9 cellular contexts compared by ENCODE assay signal in the genomic region with DNA sequence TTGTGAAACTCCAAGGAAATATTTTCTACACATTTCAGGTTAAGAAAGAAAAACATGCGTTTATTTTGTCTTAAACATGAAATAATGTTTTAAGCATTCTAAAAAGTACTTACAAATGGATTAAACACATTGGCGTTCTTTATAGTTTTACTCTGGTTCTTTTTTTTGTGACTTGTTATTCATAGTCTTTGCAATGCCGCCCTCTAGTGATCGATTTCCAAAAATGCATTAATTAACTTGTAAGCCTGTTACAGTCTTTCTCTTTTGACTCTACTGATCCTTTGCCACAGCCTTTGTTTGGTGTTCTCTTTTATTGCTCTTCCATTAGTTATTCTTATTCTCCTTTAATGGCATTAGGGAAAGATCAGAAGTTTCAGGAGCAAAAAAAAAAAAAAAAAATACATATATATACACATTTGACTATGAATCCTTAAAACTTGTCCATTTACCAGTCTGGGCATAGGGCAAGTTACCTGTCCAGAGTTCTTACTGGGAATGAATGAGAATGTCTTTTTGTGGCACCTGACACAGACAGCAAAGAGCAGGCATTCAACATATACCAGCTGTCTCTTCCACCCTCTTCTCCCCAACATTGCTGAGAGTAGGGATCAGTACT. TPM values are rescaled to one million over a fixed set of nuclear protein-coding genes. Genes with fewer than 3 reads are reported as not detected.
DNase-seq lines count a peak whose midpoint lies in the region; ATAC-seq, FAIRE-seq and TF ChIP-seq lines count a peak whose summit lies in the region.
"Had no signal": no experiment of that assay in that cellular context is flagged by ENCODE, and none has a peak within 500 bp of the region (broad histone marks: within the 10 kb centered on the region; RNA-seq: fewer than 3 reads in every experiment).

No MANE protein-coding gene starts in this region.

- H3K9ac ChIP-seq in SK-N-MC (ENCODE audit: insufficient read length), result peak overlapping the region; percentile 20

- H3K4me3 ChIP-seq in SK-N-MC, result no peak overlapping the region
- H3K4me3 ChIP-seq in psoas muscle, result no peak overlapping the region

- peak; percentile 67 for TF ChIP-seq CTCF in psoas muscle (IDR thresholded peaks at IDR 0.05)

- FAIRE-seq in GM19239 (lab: Jason Lieb, UNC), result peak; percentile 86

- WGBS in psoas muscle, 3 donors, result 2 to 3% (median 2%) methylated on average over 4 of the region's 4 CpGs

- intact Hi-C loops in psoas muscle (cut with DNase I), result loop anchor here (2.0 to 10.0 kb wide), 2 partner anchors 232 to 930 kb away; no protein-coding TSS in a partner anchor

- H3K4me1 ChIP-seq in psoas muscle, result no peaks in the 10 kb centered on the region

- DNase-seq in CMK (ENCODE audit: low read depth) (peak; percentile 46), GM19239 (ENCODE audit: insufficient read length, low spot score) (no peak), NCI-H1417 (lab: John Stamatoyannopoulos, UW) (peak; percentile 44 to 92 (median 53)), SK-N-MC (ENCODE audit: low read depth, low spot score) (peak; percentile 74), fibroblast of the conjunctiva (ENCODE audit: low read depth) (peak; percentile 69), psoas muscle (no peak), ecto neural progenitor cell (ENCODE audit: low spot score) (no peak)

- H3K27me3 ChIP-seq in psoas muscle (ENCODE audit: insufficient read depth in 3 of 3, low read length in 2 of 3), result no peaks in the 10 kb centered on the region

- no peak overlapping the region for H3K27ac ChIP-seq in SK-N-MC
- no peak overlapping the region for H3K27ac ChIP-seq in psoas muscle

- H3K36me3 ChIP-seq in SK-N-MC (ENCODE audit: insufficient read depth, low read length) (no peaks in the 10 kb centered on the region), psoas muscle (ENCODE audit: insufficient read depth in 1 of 2, low read depth in 1 of 2) (no peaks in the 10 kb centered on the region)

- ATAC-seq in psoas muscle, result peak in 2 of 4 donors; percentile 44 to 84
- ATAC-seq in HG03571 (IDR thresholded peaks at IDR 0.05; ENCODE audit: unreplicated experiment), result no peak
- ATAC-seq: naive thymus-derived CD8-positive, alpha-beta T cell had no signal

- H3K9me3 ChIP-seq in SK-N-MC (ENCODE audit: low read depth, low read length) (no peaks in the 10 kb centered on the region), psoas muscle (no peaks in the 10 kb centered on the region)

RNA-seq across cellular contexts. Expression of a gene that starts 59.9 kb away (rescaled TPM):
- 1 to 10 TPM in 3 of 4 donors, under 1 TPM in 1; 0.67 to 4.8 (median 2.5) TPM for total RNA-seq in psoas muscle
- under 1 TPM; 0.20 to 0.87 (median 0.26) TPM for polyA plus RNA-seq in psoas muscle

Comparison
In these comparisons a context has a peak if more than half of its experiments do, and no peak if none do; other contexts are left out.
1. DNase-seq: peak in CMK (single experiment), NCI-H1417 (3 of 3), SK-N-MC (single experiment) and fibroblast of the conjunctiva (single experiment); none in GM19239 (single experiment), psoas muscle (0 of 2) and ecto neural progenitor cell (single experiment).